ENCODE assay signal across 14 cellular contexts in genomic region chr20:62691485-62691884, GRCh38. TPM values are rescaled to one million over a fixed set of nuclear protein-coding genes. Genes with fewer than 3 reads are reported as not detected.
"Had no signal": no experiment of that assay in that cellular context is flagged by ENCODE, and none has a peak within 500 bp of the region (broad histone marks: within the 10 kb centered on the region; RNA-seq: fewer than 3 reads in every experiment).

No MANE protein-coding gene starts in this region.

- H3K4me3 Mint-ChIP-seq: activated B cell treated with CpG ODN at 0.5 μM for 24 hours; activated CD4-positive, alpha-beta T cell treated with anti-CD3 and anti-CD28 coated beads, Interleukin-2, amount 10 ng/mL, durations not matched to agents 24 days and 14 days; activated naive CD4-positive, alpha-beta T cell treated with anti-CD3 and anti-CD28 coated beads, Interleukin-2, amount 10 ng/mL, durations not matched to agents 7 days and 5 days; activated T-helper 17 cell treated with anti-CD3 and anti-CD28 coated beads, Interleukin-2, amount 50 U/mL, for 72 hours had no signal

- ATAC-seq: activated T-helper 17 cell treated with anti-CD3 and anti-CD28 coated beads, Interleukin-2, amount 50 U/mL, for 72 hours; left ventricle myocardium superior had no signal

- DNase-seq: activated B cell treated with CpG ODN at 0.5 μM for 24 hours; activated CD4-positive, alpha-beta T cell treated with anti-CD3 and anti-CD28 coated beads, Interleukin-2, amount 10 ng/mL, durations not matched to agents 24 days and 14 days; activated CD8-positive, alpha-beta memory T cell treated with anti-CD3 and anti-CD28 coated beads for 24 hours; activated naive CD4-positive, alpha-beta T cell treated with anti-CD3 and anti-CD28 coated beads, Interleukin-2, amount 10 ng/mL, durations not matched to agents 7 days and 5 days; adrenal gland; central memory CD4-positive, alpha-beta T cell; cortex of kidney; effector CD8-positive, alpha-beta T cell; left ventricle myocardium superior; mesendoderm; retina; T1000; transverse colon had no signal

- H3K9me3 Mint-ChIP-seq: activated B cell treated with CpG ODN at 0.5 μM for 24 hours; activated CD4-positive, alpha-beta T cell treated with anti-CD3 and anti-CD28 coated beads, Interleukin-2, amount 10 ng/mL, durations not matched to agents 24 days and 14 days; activated naive CD4-positive, alpha-beta T cell treated with anti-CD3 and anti-CD28 coated beads, Interleukin-2, amount 10 ng/mL, durations not matched to agents 7 days and 5 days; activated T-helper 17 cell treated with anti-CD3 and anti-CD28 coated beads, Interleukin-2, amount 50 U/mL, for 72 hours had no signal

- H3K36me3 Mint-ChIP-seq: activated naive CD4-positive, alpha-beta T cell treated with anti-CD3 and anti-CD28 coated beads, Interleukin-2, amount 10 ng/mL, durations not matched to agents 7 days and 5 days had no signal

- H3K27ac Mint-ChIP-seq: activated B cell treated with CpG ODN at 0.5 μM for 24 hours; activated CD4-positive, alpha-beta T cell treated with anti-CD3 and anti-CD28 coated beads, Interleukin-2, amount 10 ng/mL, durations not matched to agents 24 days and 14 days; activated naive CD4-positive, alpha-beta T cell treated with anti-CD3 and anti-CD28 coated beads, Interleukin-2, amount 10 ng/mL, durations not matched to agents 7 days and 5 days; activated T-helper 17 cell treated with anti-CD3 and anti-CD28 coated beads, Interleukin-2, amount 50 U/mL, for 72 hours had no signal

- H3K4me1 Mint-ChIP-seq: activated B cell treated with CpG ODN at 0.5 μM for 24 hours; activated CD4-positive, alpha-beta T cell treated with anti-CD3 and anti-CD28 coated beads, Interleukin-2, amount 10 ng/mL, durations not matched to agents 24 days and 14 days; activated T-helper 17 cell treated with anti-CD3 and anti-CD28 coated beads, Interleukin-2, amount 50 U/mL, for 72 hours had no signal

RNA-seq across cellular contexts. Expression of gene NTSR1, which starts 17.2 kb away (rescaled TPM):
- total RNA-seq: activated B cell treated with CpG ODN at 0.5 μM for 24 hours; activated CD4-positive, alpha-beta T cell treated with anti-CD3 and anti-CD28 coated beads, Interleukin-2, amount 10 ng/mL, durations not matched to agents 24 days and 14 days; activated T-helper 17 cell treated with anti-CD3 and anti-CD28 coated beads, Interleukin-2, amount 50 U/mL, for 72 hours; left ventricle myocardium superior had no signal
